In the genomic region with DNA sequence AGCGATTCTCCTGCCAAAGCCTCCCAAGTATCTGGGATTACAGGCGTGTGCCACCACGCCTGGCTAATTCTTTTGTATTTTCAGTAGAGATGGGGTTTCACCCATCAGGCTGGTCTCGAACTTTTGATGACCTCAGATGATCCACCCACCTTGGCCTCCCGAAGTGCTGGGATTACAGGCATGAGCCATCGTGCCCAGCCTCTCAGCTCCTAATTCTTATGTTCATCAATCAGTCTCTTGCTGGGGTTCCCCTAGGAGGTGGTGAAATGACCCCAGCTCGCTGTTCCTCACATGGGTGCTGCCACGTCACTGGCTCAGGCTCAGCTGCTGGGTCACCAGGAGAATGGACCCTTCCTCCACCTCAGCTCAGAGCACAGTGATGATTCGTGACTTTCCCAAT, we compare ENCODE assay signal across 21 cellular contexts. TPM values are rescaled to one million over a fixed set of nuclear protein-coding genes. Genes with fewer than 3 reads are reported as not detected.
"Had no signal": no experiment of that assay in that cellular context is flagged by ENCODE, and none has a peak within 500 bp of the region (broad histone marks: within the 10 kb centered on the region; RNA-seq: fewer than 3 reads in every experiment).

RFPL3 (plus strand) TSS at position 301 of the 400 bp plus-strand sequence. CDS start 205 bp downstream, outside the sequence.

RNA-seq across cellular contexts. Expression of gene RFPL3, which starts in this region (rescaled TPM):
- total RNA-seq: cerebellum, dermis blood vessel endothelial cell, esophagus mucosa, esophagus squamous epithelium, fibroblast of villous mesenchyme, foreskin keratinocyte, frontal cortex, gastroesophageal sphincter, heart right ventricle, kidney epithelial cell, left cardiac atrium, left lung, left ventricle myocardium superior, lower leg skin, lower lobe of right lung, lung microvascular endothelial cell, mesenteric fat pad, mesothelial cell of epicardium, mucosa of descending colon, myocyte had no signal
- polyA plus RNA-seq: foreskin keratinocyte, heart right ventricle, keratinocyte had no signal
